Comparison of ENCODE assay signal across 8 cellular contexts in genomic region chr19:35644206-35644986, GRCh38. TPM values are rescaled to one million over a fixed set of nuclear protein-coding genes. Genes with fewer than 3 reads are reported as not detected.
DNase-seq lines count a peak whose midpoint lies in the region; ATAC-seq, FAIRE-seq and TF ChIP-seq lines count a peak whose summit lies in the region.

No MANE protein-coding gene starts in this region.

- peak; percentile 96 for FAIRE-seq in G401.6 (lab: Jason Lieb, UNC)

- peak; percentile 92 for DNase-seq in NB4 (ENCODE audit: low read depth)
- peak; percentile 30 for DNase-seq in SK-N-MC (ENCODE audit: low read depth, low spot score)
- DNase-seq in activated naive CD4-positive, alpha-beta T cell treated with anti-CD3 and anti-CD28 coated beads, Interleukin-2, amount 50 U/mL, for 16 hours, result peak; percentile 95
- DNase-seq in glomerular visceral epithelial cell (ENCODE audit: extremely low spot score), result peak; percentile 94
- peak; percentile 73 for DNase-seq in omental fat pad (ENCODE audit: low spot score)

- H3K27ac ChIP-seq in HEK293 (ENCODE audit: extremely low read depth, low read depth, low read length) (peak overlapping the region; percentile 91), SK-N-MC (peak overlapping the region; percentile 68; the same call in 1 of the 2 replicates), temporal lobe (ENCODE audit: low read depth, low read length) (peak overlapping the region; percentile 56)

- H3K36me3 ChIP-seq in HEK293 (ENCODE audit: control insufficient read depth in 2 of 2, insufficient read depth in 1 of 2, low read length in 2 of 2) (peaks cover 0 to 4% of the 10 kb centered on the region in 2 experiments; a peak in 1 of 3 replicates), SK-N-MC (ENCODE audit: insufficient read depth, low read length) (no peaks in the 10 kb centered on the region)

- POLR2A ChIA-PET in HEK293 (lab: Yijun Ruan, JAX), result interaction anchor here (0.5 to 3.8 kb wide), 37 partner anchors 7 to 1427 kb away, joined by 3 to 42 read pairs (median 6); partner anchors contain the start of genes HAUS5, LIN37, PSENEN and RBM42

- H3K9ac ChIP-seq in SK-N-MC (ENCODE audit: insufficient read length), result peak overlapping the region; percentile 83

- CTCF ChIA-PET in HEK293 (lab: Yijun Ruan, JAX), result interaction anchor here (0.6 to 2.5 kb wide), 7 partner anchors 32 to 172 kb away, joined by 3 to 10 read pairs (median 3); partner anchors contain the start of gene HAUS5

- ATAC-seq in omental fat pad (ENCODE audit: low FRiP score), result peak; percentile 93

- H3K9me3 ChIP-seq in HEK293 (ENCODE audit: control insufficient read depth, insufficient read depth, low read depth, low read length) (no peaks in the 10 kb centered on the region), SK-N-MC (ENCODE audit: low read depth, low read length) (no peaks in the 10 kb centered on the region)

- peaks cover 33% of the 10 kb centered on the region for H3K4me1 ChIP-seq in HEK293 (ENCODE audit: control insufficient read depth, insufficient read depth, low read length)

- 0 out of 2 replicates have a peak, but pooled peaks have one; percentile 15 for TF ChIP-seq CTCF in HEK293 (tag by site-specific recombination; IDR thresholded peaks at IDR 0.05)
- TF ChIP-seq CTCF in NB4 (IDR thresholded peaks at IDR 0.05; ENCODE audit: low read depth, low read length), result no peak
- TF ChIP-seq CTCF in omental fat pad (IDR thresholded peaks at IDR 0.05), result no peak

- H3K4me3 ChIP-seq in HEK293 (ENCODE audit: low read depth, low read length), result peak overlapping the region; percentile 30
- H3K4me3 ChIP-seq in NB4 (ENCODE audit: low read depth, low read length), result peak overlapping the region; percentile 41
- peak overlapping the region; percentile 97 for H3K4me3 ChIP-seq in SK-N-MC

- no peak for TF ChIP-seq POLR2A in NB4 (IDR thresholded peaks at IDR 0.05; ENCODE audit: extremely low read depth, insufficient read length)

TF ChIP-seq in HEK293, 187 proteins besides CTCF, POLR2A, EP300 and RAD21 (continues in another document):
- no peak for TF ChIP-seq ZNF670 (tag by site-specific recombination; IDR thresholded peaks at IDR 0.05; ENCODE audit: low read depth)
- TF ChIP-seq ZSCAN18 (tag by site-specific recombination; IDR thresholded peaks at IDR 0.05), result peak; percentile 44; the same call in 1 of the 2 replicates
- no peak for TF ChIP-seq ZNF530 (tag by site-specific recombination; IDR thresholded peaks at IDR 0.05; ENCODE audit: low read depth)
- no peak for TF ChIP-seq YY2 (tag by site-specific recombination; IDR thresholded peaks at IDR 0.05)
- peak; percentile 71; the same call in 1 of the 2 replicates for TF ChIP-seq ZSCAN30 (tag by site-specific recombination; IDR thresholded peaks at IDR 0.05)
- TF ChIP-seq ZNF311 (tag by site-specific recombination; IDR thresholded peaks at IDR 0.05; ENCODE audit: borderline replicate concordance), result no peak
- no peak for TF ChIP-seq ZNF157 (tag by site-specific recombination; IDR thresholded peaks at IDR 0.05)
- no peak for TF ChIP-seq ZNF248 (tag by site-specific recombination; IDR thresholded peaks at IDR 0.05)
- peak; percentile 98 for TF ChIP-seq KLF8 (tag by site-specific recombination; IDR thresholded peaks at IDR 0.05)
- TF ChIP-seq ZNF324 (tag by site-specific recombination; IDR thresholded peaks at IDR 0.05), result peak; percentile 47; the same call in 1 of the 2 replicates
- no peak for TF ChIP-seq ZNF791 (tag by site-specific recombination; IDR thresholded peaks at IDR 0.05)
- TF ChIP-seq ZNF639 (tag by site-specific recombination; IDR thresholded peaks at IDR 0.05), result no peak
- TF ChIP-seq GFI1B (tag by site-specific recombination; IDR thresholded peaks at IDR 0.05), result no peak
- TF ChIP-seq ZNF18 (tag by site-specific recombination; IDR thresholded peaks at IDR 0.05), result peak; percentile 42; the same call in 1 of the 2 replicates
- TF ChIP-seq ZNF202 (tag by site-specific recombination; IDR thresholded peaks at IDR 0.05; ENCODE audit: borderline replicate concordance), result no peak
- TF ChIP-seq ZNF280D (tag by site-specific recombination; IDR thresholded peaks at IDR 0.05), result no peak
- peak; percentile 70; the same call in 1 of the 2 replicates for TF ChIP-seq ZSCAN5A (tag by site-specific recombination; IDR thresholded peaks at IDR 0.05)

RNA-seq across cellular contexts. Expression of gene ETV2, which starts 2.9 kb away (rescaled TPM):
- under 1 TPM in 2 of 4 donors, not detected in 2; 0.65 to 0.82 TPM for total RNA-seq in omental fat pad
- total RNA-seq in temporal lobe, result not detected

RNA-seq across cellular contexts. Expression of gene COX6B1, which starts 3.7 kb away (rescaled TPM):
- total RNA-seq in omental fat pad (100 to 1,000 TPM; 391 to 611 (median 538) TPM), temporal lobe (102 TPM)

RNA-seq across cellular contexts. Expression of gene RBM42, which starts 15.6 kb away (rescaled TPM):
- 10 to 100 TPM; 35.0 to 41.7 (median 39.6) TPM for total RNA-seq in omental fat pad
- total RNA-seq in temporal lobe, result 18.4 TPM

RNA-seq across cellular contexts. Expression of gene UPK1A, which starts 21.9 kb away (rescaled TPM):
- total RNA-seq in omental fat pad (under 1 TPM in 1 of 4 donors, not detected in 3; 0.44 TPM), temporal lobe (not detected)

RNA-seq across cellular contexts. Expression of gene HAUS5, which starts 31.9 kb away (rescaled TPM):
- total RNA-seq in omental fat pad (1 to 10 TPM; 4.0 to 7.3 (median 5.1) TPM), temporal lobe (3.4 TPM)

Comparison
In these comparisons a context has a peak if more than half of its experiments do, and no peak if none do; other contexts are left out.
1. Peak in every context shown above with its lines: DNase-seq, ATAC-seq, H3K4me3 ChIP-seq and H3K27ac ChIP-seq.
2. H3K4me3 ChIP-seq: peak in every context shown above with its lines; median percentile 97 in SK-N-MC; 41 in NB4; 30 in HEK293.
3. DNase-seq: peak in every context shown above with its lines; median percentile 95 in activated naive CD4-positive, alpha-beta T cell treated with anti-CD3 and anti-CD28 coated beads, Interleukin-2, amount 50 U/mL, for 16 hours; 94 in glomerular visceral epithelial cell; 92 in NB4; 73 in omental fat pad; 30 in SK-N-MC.